Comparison of ENCODE assay signal across 8 cellular contexts in the genomic region with DNA sequence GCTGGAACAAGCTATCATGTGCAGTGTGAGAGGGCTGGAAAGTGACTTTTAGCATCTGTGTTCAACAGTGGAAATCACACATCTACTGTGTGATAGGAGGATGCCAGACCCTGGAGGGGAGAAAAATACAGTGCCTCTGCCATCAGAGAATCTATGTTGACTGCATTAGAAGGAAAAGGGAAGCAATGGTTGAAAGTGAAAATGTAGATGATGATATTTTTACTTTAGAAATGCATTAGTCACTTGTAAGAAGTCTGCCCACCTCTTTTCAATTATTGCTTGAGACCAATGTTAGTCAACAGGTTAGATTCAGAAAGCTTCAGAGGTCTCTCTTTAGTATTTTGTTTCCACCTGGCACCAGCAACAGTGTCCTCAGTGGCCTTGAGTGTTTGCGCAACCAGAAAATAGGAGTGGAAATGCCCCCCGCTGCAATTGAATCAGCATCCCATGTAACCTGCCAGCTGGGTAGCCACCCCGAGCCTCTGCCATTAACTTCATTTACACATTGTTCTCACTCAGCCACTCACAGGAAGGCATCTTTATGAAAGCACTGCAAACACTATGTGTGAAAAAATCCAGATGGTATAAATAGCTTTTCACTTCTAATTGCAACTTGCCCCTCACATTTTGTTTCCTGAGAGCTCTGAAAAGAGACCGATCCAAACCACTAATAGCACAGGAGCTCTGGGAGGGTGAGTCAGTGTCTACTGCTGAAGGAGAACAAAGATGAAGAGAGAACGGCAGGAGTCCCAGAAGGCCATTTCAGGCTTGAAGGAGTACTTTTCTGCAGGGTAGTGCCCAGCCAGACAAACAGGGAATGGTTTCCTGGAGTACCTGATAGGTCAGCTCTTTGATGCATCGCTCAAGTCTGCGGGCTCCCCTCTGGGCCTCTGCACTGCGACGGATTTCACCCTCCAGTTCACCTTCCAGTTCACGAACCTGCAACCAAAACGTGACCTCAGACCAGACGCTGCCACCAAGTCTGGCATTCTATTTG.
DNase-seq lines count a peak whose midpoint lies in the region; ATAC-seq and TF ChIP-seq lines count a peak whose summit lies in the region.

No MANE protein-coding gene starts in this region.

- peak overlapping the region; percentile 26 for H3K4me3 Mint-ChIP-seq in central memory CD8-positive, alpha-beta T cell

- H3K27me3 ChIP-seq in thyroid gland = no peaks in the 10 kb centered on the region

- no peak overlapping the region for H3K27ac Mint-ChIP-seq in central memory CD8-positive, alpha-beta T cell (ENCODE audit: low read depth)

- WGBS in thyroid gland, 2 donors = 79 to 85% methylated on average over 12 of the region's 12 CpGs

- TF ChIP-seq CTCF in thyroid gland (IDR thresholded peaks at IDR 0.05) = no peak

- no peaks in the 10 kb centered on the region for H3K27me3 Mint-ChIP-seq in central memory CD8-positive, alpha-beta T cell

- intact Hi-C loops in thyroid gland (cut with DNase I) = no loop called here

- no peaks in the 10 kb centered on the region for H3K9me3 ChIP-seq in thyroid gland

- ATAC-seq in GM18868 (IDR thresholded peaks at IDR 0.05; ENCODE audit: unreplicated experiment) (peak; percentile 77), HG02610 (IDR thresholded peaks at IDR 0.05; ENCODE audit: unreplicated experiment) (peak; percentile 80)
- ATAC-seq in central memory CD8-positive, alpha-beta T cell (replicated peaks; ENCODE audit: extremely low read depth, poor library complexity, severe bottlenecking) = peak; percentile 28

- peaks cover 11% of the 10 kb centered on the region for H3K4me1 Mint-ChIP-seq in central memory CD8-positive, alpha-beta T cell

- H3K9me3 Mint-ChIP-seq in central memory CD8-positive, alpha-beta T cell = no peaks in the 10 kb centered on the region

- no peaks in the 10 kb centered on the region for H3K36me3 Mint-ChIP-seq in central memory CD8-positive, alpha-beta T cell (ENCODE audit: insufficient read depth)

- no peak overlapping the region for H3K27ac ChIP-seq in thyroid gland

- no peak for TF ChIP-seq POLR2A in thyroid gland (IDR thresholded peaks at IDR 0.05)

- no peak overlapping the region for H3K4me3 ChIP-seq in thyroid gland (replicated peaks in 1 of 3)

- no peaks in the 10 kb centered on the region for H3K36me3 ChIP-seq in thyroid gland

- DNase-seq in NCI-H1105 (lab: John Stamatoyannopoulos, UW) (peak; percentile 46), thyroid gland (no peak), LoVo (ENCODE audit: low spot score) (no peak), DMS114 treated with DMSO at 0.1 percent for 48 hours (lab: John Stamatoyannopoulos, UW; ENCODE audit: unreplicated experiment) (no peak), SKM-1 (lab: John Stamatoyannopoulos, UW; ENCODE audit: unreplicated experiment) (no peak)
- no peak for DNase-seq in central memory CD8-positive, alpha-beta T cell (ENCODE audit: low spot score in 2 of 2)

- peaks cover 11 to 15% of the 10 kb centered on the region in 2 donors for H3K4me1 ChIP-seq in thyroid gland

Comparison
In these comparisons a context has a peak if more than half of its experiments do, and no peak if none do; other contexts are left out.
1. ATAC-seq: peak in every context shown above with its lines; median percentile 80 in HG02610; 77 in GM18868; 28 in central memory CD8-positive, alpha-beta T cell.